Comparison of ENCODE assay signal across 16 cellular contexts in genomic region chr4:70589785-70590184, GRCh38.
DNase-seq lines count a peak whose midpoint lies in the region; ATAC-seq and FAIRE-seq lines count a peak whose summit lies in the region.
"Had no signal": no experiment of that assay in that cellular context is flagged by ENCODE, and none has a peak within 500 bp of the region (broad histone marks: within the 10 kb centered on the region; RNA-seq: fewer than 3 reads in every experiment).

No MANE protein-coding gene starts in this region.

- DNase-seq in CD1c-positive myeloid dendritic cell (ENCODE audit: extremely low spot score), result peak; percentile 33
- DNase-seq in GM19239 (ENCODE audit: insufficient read length, low spot score), result no peak
- no peak for DNase-seq in iPS-NIHi11 (ENCODE audit: low spot score)
- DNase-seq in COLO829 (ENCODE audit: low spot score), result no peak
- DNase-seq in NCI-H774 (lab: John Stamatoyannopoulos, UW), result no peak
- no peak for DNase-seq in NCI-H2081 treated with DMSO at 0.1 percent for 48 hours (lab: John Stamatoyannopoulos, UW)
- DNase-seq: DMS53; Karpas-422; left ventricle myocardium inferior; NCI-H345; pancreas; stimulated activated CD4-positive, alpha-beta T cell treated with anti-CD3 and anti-CD28 coated beads, Interleukin-2, amount 100 ng/mL, for 24 hours had no signal

- FAIRE-seq in GM19239 (lab: Jason Lieb, UNC), result peak; percentile 33
- FAIRE-seq: A549, H1, pancreas had no signal

- ATAC-seq in HG02610 (IDR thresholded peaks at IDR 0.05; ENCODE audit: unreplicated experiment), result peak; percentile 97
- peak; percentile 99 for ATAC-seq in HG03342 (IDR thresholded peaks at IDR 0.05; ENCODE audit: unreplicated experiment)
- ATAC-seq: A549, pancreas had no signal
